Comparison of ENCODE assay signal across 8 cellular contexts in the genomic region with DNA sequence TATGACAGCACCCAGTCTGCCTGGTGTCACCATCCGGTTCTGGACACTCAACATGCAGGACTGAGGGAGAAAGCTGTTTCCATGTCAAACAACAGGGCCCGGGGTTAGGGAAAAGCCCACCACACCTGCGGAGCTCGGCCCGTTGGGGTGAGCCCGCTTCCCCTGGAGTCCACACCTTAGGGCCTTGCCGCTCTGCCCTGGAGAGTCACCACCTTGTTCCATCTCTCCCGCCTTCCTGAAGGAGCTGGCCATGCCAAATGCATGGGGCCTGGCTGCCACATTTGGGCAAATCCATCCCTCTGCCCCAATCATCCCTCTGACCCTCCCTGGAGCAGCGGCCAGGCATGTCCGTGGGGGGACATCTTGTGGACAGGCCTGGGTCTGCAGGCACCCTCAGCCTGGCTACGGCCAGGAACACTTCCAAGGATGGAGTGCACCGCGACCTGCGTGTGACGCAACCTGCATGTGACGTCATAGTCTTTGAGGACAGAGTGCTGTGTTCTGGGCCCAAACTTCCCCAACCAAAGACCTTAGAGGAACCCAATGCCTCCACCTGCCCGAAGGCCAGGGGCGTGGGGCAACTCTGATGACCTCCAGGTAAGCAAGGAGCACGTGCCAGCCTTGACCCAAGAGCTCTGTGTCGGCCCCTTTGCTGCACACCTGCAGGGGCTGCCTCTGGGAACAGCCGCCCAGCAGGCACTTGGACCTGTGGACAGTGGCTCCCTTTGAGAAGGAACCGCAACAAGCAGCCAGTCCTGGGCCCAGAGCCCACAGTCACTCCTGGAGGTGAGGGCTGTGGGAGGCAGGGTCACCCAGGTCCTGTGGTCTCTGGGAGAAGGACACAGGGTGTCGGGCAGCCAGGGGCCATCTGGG. TPM values are rescaled to one million over a fixed set of nuclear protein-coding genes. Genes with fewer than 3 reads are reported as not detected.
DNase-seq lines count a peak whose midpoint lies in the region; ATAC-seq and TF ChIP-seq lines count a peak whose summit lies in the region.

No MANE protein-coding gene starts in this region.

- H3K27ac ChIP-seq in fibroblast of lung (ENCODE audit: insufficient read depth, low read length) (no peak overlapping the region), osteoblast (ENCODE audit: low read depth, low read length) (no peak overlapping the region)

- H3K9me3 ChIP-seq in fibroblast of lung (ENCODE audit: control insufficient read depth, insufficient read depth, low read depth, low read length) (no peaks in the 10 kb centered on the region), osteoblast (ENCODE audit: low read depth, low read length) (no peaks in the 10 kb centered on the region)

- H3K4me1 ChIP-seq in fibroblast of lung (ENCODE audit: control insufficient read depth, extremely low read depth, insufficient read depth, low read length) (peaks cover 11% of the 10 kb centered on the region), osteoblast (ENCODE audit: insufficient read depth, low read length) (peaks cover 3% of the 10 kb centered on the region)

- no peak overlapping the region for H2AFZ ChIP-seq in fibroblast of lung (ENCODE audit: low read length)
- H2AFZ ChIP-seq in osteoblast (ENCODE audit: low read length): no peak overlapping the region

- H3K4me2 ChIP-seq in fibroblast of lung (ENCODE audit: extremely low read depth, insufficient read depth, low read length) (peak overlapping the region; percentile 35), osteoblast (ENCODE audit: insufficient read depth, low read length) (no peak overlapping the region)

- ATAC-seq in HG02938 (IDR thresholded peaks at IDR 0.05; ENCODE audit: unreplicated experiment): no peak

- peak; percentile 93 for DNase-seq in 8988T
- no peak for DNase-seq in GM12865 (ENCODE audit: low read depth)
- peak; percentile 12 for DNase-seq in SKM-1 treated with dmso at 0.1 percent for 144 hours (lab: John Stamatoyannopoulos, UW; ENCODE audit: unreplicated experiment)
- DNase-seq in fibroblast of lung (ENCODE audit: low read depth in 2 of 2): peak; percentile 54 to 73
- peak; percentile 97 for DNase-seq in osteoblast (ENCODE audit: insufficient read length, low spot score, missing footprints)
- no peak for DNase-seq in stimulated activated naive CD4-positive, alpha-beta T cell (lab: John Stamatoyannopoulos, UW)
- no peak for DNase-seq in stimulated activated naive CD4-positive, alpha-beta T cell treated with Interleukin-2 at 50 U/mL for 16 hours (lab: John Stamatoyannopoulos, UW)

- TF ChIP-seq CTCF in GM12865 (IDR thresholded peaks at IDR 0.05; ENCODE audit: insufficient read depth, low read depth, low read length, missing control alignments): peak; percentile 5
- TF ChIP-seq CTCF in fibroblast of lung (conservative IDR thresholded peaks at IDR 0.05 in 1 of 2, IDR thresholded peaks at IDR 0.05 in 1 of 2; ENCODE audit: low read depth in 1 of 2, low read length in 2 of 2): peak; percentile 57 to 73
- TF ChIP-seq CTCF in osteoblast (IDR thresholded peaks at IDR 0.05; ENCODE audit: extremely low read depth, low read depth, low read length): peak; percentile 61

- H3K27me3 ChIP-seq in fibroblast of lung (ENCODE audit: control insufficient read depth, insufficient read depth, low read length) (no peaks in the 10 kb centered on the region), osteoblast (ENCODE audit: insufficient read depth, low read length) (no peaks in the 10 kb centered on the region)

- no peak overlapping the region for H3K9ac ChIP-seq in fibroblast of lung (ENCODE audit: insufficient read depth, low read length)

- H3K36me3 ChIP-seq in fibroblast of lung (ENCODE audit: control insufficient read depth, insufficient read depth, low read length) (no peaks in the 10 kb centered on the region), osteoblast (ENCODE audit: insufficient read depth, low read length) (no peaks in the 10 kb centered on the region)

- H4K20me1 ChIP-seq in fibroblast of lung (ENCODE audit: control insufficient read depth, extremely low read depth, insufficient read depth, low read length): no peaks in the 10 kb centered on the region
- H4K20me1 ChIP-seq in osteoblast (ENCODE audit: insufficient read depth, low read length): peaks cover 2% of the 10 kb centered on the region

- no peak overlapping the region for H3K4me3 ChIP-seq in GM12865 (ENCODE audit: low read depth, low read length)
- peak overlapping the region in 1 of 4 experiments; percentile 67 for H3K4me3 ChIP-seq in fibroblast of lung (replicated peaks in 1 of 4; ENCODE audit: control extremely low read depth in 1 of 4, insufficient read depth in 1 of 4, low read depth in 3 of 4, low read length in 4 of 4)
- H3K4me3 ChIP-seq in osteoblast (ENCODE audit: insufficient read depth, low read length): no peak overlapping the region

- H3K79me2 ChIP-seq in fibroblast of lung (ENCODE audit: control insufficient read depth, insufficient read depth, low read length) (peaks cover 2% of the 10 kb centered on the region), osteoblast (ENCODE audit: insufficient read depth, low read length) (peaks cover 18% of the 10 kb centered on the region)

RNA-seq across cellular contexts. Expression of a gene that starts 1.7 kb away (rescaled TPM):
- total RNA-seq in fibroblast of lung: 0.51 and 0.66 TPM in 2 replicates
- polyA plus RNA-seq in fibroblast of lung: 2.9 and 4.4 TPM in 2 replicates
- polyA plus RNA-seq in fibroblast of lung (2012): 3.4 and 5.3 TPM in 2 replicates
- polyA minus RNA-seq in fibroblast of lung (ENCODE audit: low replicate concordance): 7.4 and 8.2 TPM in 2 replicates
- 1.8 TPM in 2 replicates for total RNA-seq in osteoblast

RNA-seq across cellular contexts. Expression of a gene that starts 18.4 kb away (rescaled TPM):
- total RNA-seq in fibroblast of lung: 718 and 867 TPM in 2 replicates
- 2,081 and 2,825 TPM in 2 replicates for polyA plus RNA-seq in fibroblast of lung
- 3,514 and 3,924 TPM in 2 replicates for polyA plus RNA-seq in fibroblast of lung (2012)
- polyA minus RNA-seq in fibroblast of lung (ENCODE audit: low replicate concordance): 272 and 495 TPM in 2 replicates
- total RNA-seq in osteoblast: 460 and 508 TPM in 2 replicates

RNA-seq across cellular contexts. Expression of a gene that starts 22.0 kb away (rescaled TPM):
- not detected in 2 replicates for total RNA-seq in fibroblast of lung
- polyA plus RNA-seq in fibroblast of lung: not detected in 2 replicates
- not detected in 2 replicates for polyA plus RNA-seq in fibroblast of lung (2012)
- not detected in 2 replicates for polyA minus RNA-seq in fibroblast of lung (ENCODE audit: low replicate concordance)
- not detected in 2 replicates for total RNA-seq in osteoblast

RNA-seq across cellular contexts. Expression of a gene that starts 38.2 kb away (rescaled TPM):
- total RNA-seq in fibroblast of lung: 47.0 and 81.6 TPM in 2 replicates
- 1.5 and 4.3 TPM in 2 replicates for polyA plus RNA-seq in fibroblast of lung
- polyA plus RNA-seq in fibroblast of lung (2012): 22.0 and 58.2 TPM in 2 replicates
- polyA minus RNA-seq in fibroblast of lung (ENCODE audit: low replicate concordance): 6.9 and 17.3 TPM in 2 replicates
- 0.88 and 2.2 TPM in 2 replicates for total RNA-seq in osteoblast

Comparison
In these comparisons a context has a peak if more than half of its experiments do, and no peak if none do; other contexts are left out.
1. DNase-seq: peak in 8988T (single experiment), SKM-1 treated with dmso at 0.1 percent for 144 hours (single experiment), fibroblast of lung (2 of 2) and osteoblast (single experiment); none in GM12865 (single experiment), stimulated activated naive CD4-positive, alpha-beta T cell (0 of 6) and stimulated activated naive CD4-positive, alpha-beta T cell treated with Interleukin-2 at 50 U/mL for 16 hours (single experiment).
2. CTCF ChIP-seq: peak in every context shown above with its lines; median percentile 65 in fibroblast of lung; 61 in osteoblast; 5 in GM12865.